ENCODE assay signal across 2 cellular contexts in the genomic region with DNA sequence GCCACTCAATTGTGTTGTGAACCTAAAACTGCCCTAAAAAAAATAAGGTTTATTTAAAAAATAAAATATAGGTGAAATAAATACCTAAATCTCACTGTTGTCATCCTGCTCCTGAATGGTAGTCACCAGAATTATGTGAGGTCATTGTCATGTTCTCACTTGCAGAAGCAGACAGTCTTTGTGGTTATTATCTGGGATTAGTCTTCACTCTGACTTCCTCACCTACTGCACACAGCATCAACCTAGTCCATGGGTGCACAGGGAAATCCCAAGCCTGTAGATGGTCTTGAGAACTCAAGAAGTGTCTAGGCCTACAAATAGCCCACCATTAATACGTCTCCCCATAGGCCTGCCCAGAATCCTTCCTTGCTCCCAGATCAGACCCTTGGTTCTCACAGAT.
TF ChIP-seq lines count a peak whose summit lies in the region.

No MANE protein-coding gene starts in this region.

TF ChIP-seq in GM12878, 131 proteins besides CTCF, POLR2A, EP300 and RAD21:
- TF ChIP-seq, protein P1, sequence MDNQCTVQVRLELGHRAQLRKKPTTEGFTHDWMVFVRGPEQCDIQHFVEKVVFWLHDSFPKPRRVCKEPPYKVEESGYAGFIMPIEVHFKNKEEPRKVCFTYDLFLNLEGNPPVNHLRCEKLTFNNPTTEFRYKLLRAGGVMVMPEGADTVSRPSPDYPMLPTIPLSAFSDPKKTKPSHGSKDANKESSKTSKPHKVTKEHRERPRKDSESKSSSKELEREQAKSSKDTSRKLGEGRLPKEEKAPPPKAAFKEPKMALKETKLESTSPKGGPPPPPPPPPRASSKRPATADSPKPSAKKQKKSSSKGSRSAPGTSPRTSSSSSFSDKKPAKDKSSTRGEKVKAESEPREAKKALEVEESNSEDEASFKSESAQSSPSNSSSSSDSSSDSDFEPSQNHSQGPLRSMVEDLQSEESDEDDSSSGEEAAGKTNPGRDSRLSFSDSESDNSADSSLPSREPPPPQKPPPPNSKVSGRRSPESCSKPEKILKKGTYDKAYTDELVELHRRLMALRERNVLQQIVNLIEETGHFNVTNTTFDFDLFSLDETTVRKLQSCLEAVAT (IDR thresholded peaks at IDR 0.05) = 0 out of 2 replicates have a peak, but pooled peaks have one; percentile 23
- TF ChIP-seq JUND (IDR thresholded peaks at IDR 0.05; ENCODE audit: low read depth, low read length) (no peak), POLR2AphosphoS5 (IDR thresholded peaks at IDR 0.05; ENCODE audit: low read length) (no peak), IKZF2 (IDR thresholded peaks at IDR 0.05) (peak in 1 of 2 experiments; percentile 18; a peak in 2 of 4 replicates), CREB1 (IDR thresholded peaks at IDR 0.05; ENCODE audit: low read depth) (0 out of 2 replicates have a peak, but pooled peaks have one; percentile 31), ATF7 (IDR thresholded peaks at IDR 0.05; ENCODE audit: low read depth) (peak; percentile 29; the same call in 1 of the 2 replicates), ETV6 (conservative IDR thresholded peaks at IDR 0.05 in 1 of 2, IDR thresholded peaks at IDR 0.05 in 1 of 2; ENCODE audit: borderline replicate concordance in 1 of 2, low read depth in 1 of 2) (no peak), RFX5 (IDR thresholded peaks at IDR 0.05; ENCODE audit: low read depth, low read length) (no peak), MTA2 (IDR thresholded peaks at IDR 0.05; ENCODE audit: low read depth) (0 out of 2 replicates have a peak, but pooled peaks have one; percentile 13), SPI1 (IDR thresholded peaks at IDR 0.05; ENCODE audit: borderline replicate concordance, insufficient read depth, low read depth, low read length) (peak; percentile 70; the same call in 1 of the 2 replicates), ZNF207 (IDR thresholded peaks at IDR 0.05; ENCODE audit: borderline replicate concordance) (no peak), BCL11A (IDR thresholded peaks at IDR 0.05; ENCODE audit: low read depth, low read length) (0 out of 2 replicates have a peak, but pooled peaks have one; percentile 23), SMAD5 (IDR thresholded peaks at IDR 0.05; ENCODE audit: low read depth) (no peak), YY1 (IDR thresholded peaks at IDR 0.05; ENCODE audit: low read depth, low read length) (no peak), PAX5 (IDR thresholded peaks at IDR 0.05; ENCODE audit: borderline replicate concordance, low read depth, low read length) (0 out of 2 replicates have a peak, but pooled peaks have one; percentile 46), RUNX3 (IDR thresholded peaks at IDR 0.05; ENCODE audit: low read length) (peak; percentile 86), MTA3 (IDR thresholded peaks at IDR 0.05; ENCODE audit: borderline replicate concordance, low read length) (no peak)
- TF ChIP-seq, protein P2, sequence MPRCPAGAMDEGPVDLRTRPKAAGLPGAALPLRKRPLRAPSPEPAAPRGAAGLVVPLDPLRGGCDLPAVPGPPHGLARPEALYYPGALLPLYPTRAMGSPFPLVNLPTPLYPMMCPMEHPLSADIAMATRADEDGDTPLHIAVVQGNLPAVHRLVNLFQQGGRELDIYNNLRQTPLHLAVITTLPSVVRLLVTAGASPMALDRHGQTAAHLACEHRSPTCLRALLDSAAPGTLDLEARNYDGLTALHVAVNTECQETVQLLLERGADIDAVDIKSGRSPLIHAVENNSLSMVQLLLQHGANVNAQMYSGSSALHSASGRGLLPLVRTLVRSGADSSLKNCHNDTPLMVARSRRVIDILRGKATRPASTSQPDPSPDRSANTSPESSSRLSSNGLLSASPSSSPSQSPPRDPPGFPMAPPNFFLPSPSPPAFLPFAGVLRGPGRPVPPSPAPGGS (IDR thresholded peaks at IDR 0.05; ENCODE audit: borderline replicate concordance, insufficient read depth, low read depth, low read length, poor library complexity, severe bottlenecking) = no peak
- TF ChIP-seq, protein P3, sequence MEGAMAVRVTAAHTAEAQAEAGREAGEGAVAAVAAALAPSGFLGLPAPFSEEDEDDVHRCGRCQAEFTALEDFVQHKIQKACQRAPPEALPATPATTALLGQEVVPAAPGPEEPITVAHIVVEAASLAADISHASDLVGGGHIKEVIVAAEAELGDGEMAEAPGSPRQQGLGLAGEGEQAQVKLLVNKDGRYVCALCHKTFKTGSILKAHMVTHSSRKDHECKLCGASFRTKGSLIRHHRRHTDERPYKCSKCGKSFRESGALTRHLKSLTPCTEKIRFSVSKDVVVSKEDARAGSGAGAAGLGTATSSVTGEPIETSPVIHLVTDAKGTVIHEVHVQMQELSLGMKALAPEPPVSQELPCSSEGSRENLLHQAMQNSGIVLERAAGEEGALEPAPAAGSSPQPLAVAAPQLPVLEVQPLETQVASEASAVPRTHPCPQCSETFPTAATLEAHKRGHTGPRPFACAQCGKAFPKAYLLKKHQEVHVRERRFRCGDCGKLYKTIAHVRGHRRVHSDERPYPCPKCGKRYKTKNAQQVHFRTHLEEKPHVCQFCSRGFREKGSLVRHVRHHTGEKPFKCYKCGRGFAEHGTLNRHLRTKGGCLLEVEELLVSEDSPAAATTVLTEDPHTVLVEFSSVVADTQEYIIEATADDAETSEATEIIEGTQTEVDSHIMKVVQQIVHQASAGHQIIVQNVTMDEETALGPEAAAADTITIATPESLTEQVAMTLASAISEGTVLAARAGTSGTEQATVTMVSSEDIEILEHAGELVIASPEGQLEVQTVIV (IDR thresholded peaks at IDR 0.05; ENCODE audit: borderline replicate concordance, partially characterized antibody) = no peak
- TF ChIP-seq, protein P4, sequence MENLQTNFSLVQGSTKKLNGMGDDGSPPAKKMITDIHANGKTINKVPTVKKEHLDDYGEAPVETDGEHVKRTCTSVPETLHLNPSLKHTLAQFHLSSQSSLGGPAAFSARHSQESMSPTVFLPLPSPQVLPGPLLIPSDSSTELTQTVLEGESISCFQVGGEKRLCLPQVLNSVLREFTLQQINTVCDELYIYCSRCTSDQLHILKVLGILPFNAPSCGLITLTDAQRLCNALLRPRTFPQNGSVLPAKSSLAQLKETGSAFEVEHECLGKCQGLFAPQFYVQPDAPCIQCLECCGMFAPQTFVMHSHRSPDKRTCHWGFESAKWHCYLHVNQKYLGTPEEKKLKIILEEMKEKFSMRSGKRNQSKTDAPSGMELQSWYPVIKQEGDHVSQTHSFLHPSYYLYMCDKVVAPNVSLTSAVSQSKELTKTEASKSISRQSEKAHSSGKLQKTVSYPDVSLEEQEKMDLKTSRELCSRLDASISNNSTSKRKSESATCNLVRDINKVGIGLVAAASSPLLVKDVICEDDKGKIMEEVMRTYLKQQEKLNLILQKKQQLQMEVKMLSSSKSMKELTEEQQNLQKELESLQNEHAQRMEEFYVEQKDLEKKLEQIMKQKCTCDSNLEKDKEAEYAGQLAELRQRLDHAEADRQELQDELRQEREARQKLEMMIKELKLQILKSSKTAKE (IDR thresholded peaks at IDR 0.05; ENCODE audit: low read depth, poor library complexity, severe bottlenecking) = no peak
TF ChIP-seq in GM12878: peak in this region for 9.

TF ChIP-seq in HepG2, 621 proteins besides CTCF, POLR2A, EP300 and RAD21 (continued from another document):
- TF ChIP-seq, protein P2 (CRISPR knock-in tag; IDR thresholded peaks at IDR 0.05) = no peak
- TF ChIP-seq SIN3B (IDR thresholded peaks at IDR 0.05; ENCODE audit: low read length) = no peak
